1 cellular context compared by ENCODE assay signal in the genomic region with DNA sequence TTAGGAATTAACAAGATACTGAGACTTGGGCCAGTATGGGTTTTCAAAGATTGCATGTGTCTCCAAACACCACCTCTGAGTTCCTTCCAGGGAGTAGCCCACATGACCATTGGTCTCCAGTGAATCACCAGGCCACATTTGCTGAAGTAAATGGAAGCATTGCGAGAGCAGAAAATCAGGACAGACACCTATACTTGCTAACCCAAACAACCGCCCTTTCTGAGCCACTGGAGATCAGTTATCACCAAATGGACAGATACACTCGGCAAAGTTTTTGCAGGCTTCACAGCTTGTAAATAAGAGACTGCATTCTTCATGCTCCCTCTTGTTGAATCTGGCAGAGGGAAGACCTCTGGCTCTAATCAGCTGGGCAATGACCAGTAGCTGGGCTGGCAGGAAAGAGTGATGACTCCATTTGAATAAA.
TF ChIP-seq lines count a peak whose summit lies in the region.

No MANE protein-coding gene starts in this region.

TF ChIP-seq in A549, 52 proteins besides CTCF, POLR2A, EP300 and RAD21 (continued from another document):
- TF ChIP-seq, protein P1, sequence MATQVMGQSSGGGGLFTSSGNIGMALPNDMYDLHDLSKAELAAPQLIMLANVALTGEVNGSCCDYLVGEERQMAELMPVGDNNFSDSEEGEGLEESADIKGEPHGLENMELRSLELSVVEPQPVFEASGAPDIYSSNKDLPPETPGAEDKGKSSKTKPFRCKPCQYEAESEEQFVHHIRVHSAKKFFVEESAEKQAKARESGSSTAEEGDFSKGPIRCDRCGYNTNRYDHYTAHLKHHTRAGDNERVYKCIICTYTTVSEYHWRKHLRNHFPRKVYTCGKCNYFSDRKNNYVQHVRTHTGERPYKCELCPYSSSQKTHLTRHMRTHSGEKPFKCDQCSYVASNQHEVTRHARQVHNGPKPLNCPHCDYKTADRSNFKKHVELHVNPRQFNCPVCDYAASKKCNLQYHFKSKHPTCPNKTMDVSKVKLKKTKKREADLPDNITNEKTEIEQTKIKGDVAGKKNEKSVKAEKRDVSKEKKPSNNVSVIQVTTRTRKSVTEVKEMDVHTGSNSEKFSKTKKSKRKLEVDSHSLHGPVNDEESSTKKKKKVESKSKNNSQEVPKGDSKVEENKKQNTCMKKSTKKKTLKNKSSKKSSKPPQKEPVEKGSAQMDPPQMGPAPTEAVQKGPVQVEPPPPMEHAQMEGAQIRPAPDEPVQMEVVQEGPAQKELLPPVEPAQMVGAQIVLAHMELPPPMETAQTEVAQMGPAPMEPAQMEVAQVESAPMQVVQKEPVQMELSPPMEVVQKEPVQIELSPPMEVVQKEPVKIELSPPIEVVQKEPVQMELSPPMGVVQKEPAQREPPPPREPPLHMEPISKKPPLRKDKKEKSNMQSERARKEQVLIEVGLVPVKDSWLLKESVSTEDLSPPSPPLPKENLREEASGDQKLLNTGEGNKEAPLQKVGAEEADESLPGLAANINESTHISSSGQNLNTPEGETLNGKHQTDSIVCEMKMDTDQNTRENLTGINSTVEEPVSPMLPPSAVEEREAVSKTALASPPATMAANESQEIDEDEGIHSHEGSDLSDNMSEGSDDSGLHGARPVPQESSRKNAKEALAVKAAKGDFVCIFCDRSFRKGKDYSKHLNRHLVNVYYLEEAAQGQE (IDR thresholded peaks at IDR 0.05) = no peak
- TF ChIP-seq ZC3H11A (IDR thresholded peaks at IDR 0.05) (no peak), HDAC2 (IDR thresholded peaks at IDR 0.05) (no peak), RARB (CRISPR knock-in tag; IDR thresholded peaks at IDR 0.05) (no peak)
